Comparison of ENCODE assay signal across 9 cellular contexts in the genomic region with DNA sequence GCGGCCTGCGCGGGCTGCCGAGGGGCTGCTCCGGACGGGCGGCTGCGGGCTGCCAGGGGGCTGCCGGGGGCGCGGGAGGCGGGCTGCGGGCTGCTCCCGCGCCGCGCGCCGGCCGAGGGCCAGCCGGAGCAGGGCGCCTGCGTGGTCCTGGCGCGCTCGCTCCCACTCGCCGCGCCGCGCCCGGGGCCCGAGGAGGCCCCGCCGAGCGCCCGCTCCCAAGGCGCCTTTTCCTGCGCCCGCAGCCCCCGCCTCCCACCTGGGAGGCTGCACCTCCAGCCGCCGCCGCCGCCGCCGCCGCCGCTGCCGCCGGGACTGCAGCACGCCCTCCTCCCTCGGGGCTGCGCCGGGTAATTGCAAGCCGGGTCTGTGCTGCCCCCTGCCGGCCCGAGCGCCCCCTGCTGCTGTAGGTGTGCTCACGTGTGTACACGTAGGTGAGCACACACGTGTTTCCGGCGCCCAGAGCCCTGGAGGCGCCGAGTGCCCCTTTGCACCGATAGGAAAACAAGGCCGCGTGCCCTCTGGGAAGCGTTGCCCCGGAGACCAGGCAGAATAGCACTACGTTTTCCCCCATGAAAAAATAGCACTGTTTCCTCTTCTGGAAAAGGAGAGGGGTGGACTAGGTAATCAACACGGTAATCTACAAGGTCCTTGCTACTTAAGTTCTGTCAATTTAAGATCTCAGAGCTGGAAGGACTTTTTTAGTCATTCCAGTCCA. TPM values are rescaled to one million over a fixed set of nuclear protein-coding genes. Genes with fewer than 3 reads are reported as not detected.
A peak's percentile ranks its signal among the peaks of the same experiment; 100 is the strongest.
DNase-seq lines count a peak whose midpoint lies in the region; ATAC-seq and TF ChIP-seq lines count a peak whose summit lies in the region.
"Had no signal": no experiment of that assay in that cellular context is flagged by ENCODE, and none has a peak within 500 bp of the region (broad histone marks: within the 10 kb centered on the region; RNA-seq: fewer than 3 reads in every experiment).

Gene EPB41L4B (minus strand): TSS at position 326 of the 715 bp plus-strand sequence. CDS start 613 bp downstream, outside the sequence.

- no peaks in the 10 kb centered on the region for H3K27me3 Mint-ChIP-seq in Calu3 (ENCODE audit: unreplicated experiment)

- no TSS peak for BruUV-seq in Calu3 (replicated peaks; lab: Mats Ljungman, UMichigan)

- peaks cover 21% of the 10 kb centered on the region for H4K20me1 ChIP-seq in OCI-LY3 (ENCODE audit: insufficient read depth, low read length)

- TF ChIP-seq CTCF in Calu3 (IDR thresholded peaks at IDR 0.05; ENCODE audit: unreplicated experiment) (peak; percentile 80), OCI-LY3 (IDR thresholded peaks at IDR 0.05; ENCODE audit: low read depth, low read length) (peak; percentile 80)

- peaks cover 26% of the 10 kb centered on the region for H3K36me3 Mint-ChIP-seq in Calu3 (ENCODE audit: insufficient read depth, unreplicated experiment)

- H3K4me1 ChIP-seq in HUES6 (ENCODE audit: control insufficient read depth, insufficient read depth, low read length), result peaks cover 24% of the 10 kb centered on the region
- H3K4me1 ChIP-seq in OCI-LY3 (ENCODE audit: low read length), result peaks cover 26% of the 10 kb centered on the region
- peaks cover 0 to 14% of the 10 kb centered on the region in 2 donors for H3K4me1 ChIP-seq in muscle layer of duodenum (ENCODE audit: control insufficient read depth in 1 of 2, insufficient read depth in 2 of 2, low read length in 2 of 2)

- H3K27me3 ChIP-seq in HUES6 (ENCODE audit: control insufficient read depth, insufficient read depth, low read length), result peaks cover 30% of the 10 kb centered on the region
- H3K27me3 ChIP-seq in OCI-LY3 (ENCODE audit: low read depth, low read length), result 0 out of 2 replicates have a peak, but pooled peaks cover 3% of the 10 kb centered on the region
- H3K27me3 ChIP-seq in muscle layer of duodenum (ENCODE audit: low read depth, low read length), result peaks cover 22% of the 10 kb centered on the region

- H3K9me3 Mint-ChIP-seq in Calu3 (ENCODE audit: low read depth, unreplicated experiment), result no peaks in the 10 kb centered on the region

- H3K4me3 ChIP-seq in HUES6 (ENCODE audit: low read depth, low read length), result peak within 1 kb of the TSS; percentile 72
- peak within 1 kb of the TSS; percentile 96 for H3K4me3 ChIP-seq in OCI-LY3 (ENCODE audit: low read length)
- H3K4me3 ChIP-seq in muscle layer of duodenum (ENCODE audit: low read depth in 1 of 2, low read length in 2 of 2), result peak within 1 kb of the TSS; percentile 46 to 56

- H3K4me3 Mint-ChIP-seq in Calu3 (ENCODE audit: low read depth, unreplicated experiment), result peak within 1 kb of the TSS; percentile 80

- peak within 1 kb of the TSS; percentile 80 for H3K27ac Mint-ChIP-seq in Calu3 (ENCODE audit: unreplicated experiment)

- H3K9ac ChIP-seq in HUES6 (ENCODE audit: low read length) (peak within 1 kb of the TSS; percentile 69), OCI-LY3 (ENCODE audit: low read length) (peak within 1 kb of the TSS; percentile 65)

- peak within 1 kb of the TSS; percentile 99 for H3K4me2 ChIP-seq in OCI-LY3 (ENCODE audit: low read length)

- H3K36me3 ChIP-seq in HUES6 (ENCODE audit: control insufficient read depth, insufficient read depth, low read length), result no peaks in the 10 kb centered on the region
- no peaks in the 10 kb centered on the region for H3K36me3 ChIP-seq in OCI-LY3 (replicated peaks; ENCODE audit: low read depth, low read length)
- H3K36me3 ChIP-seq in muscle layer of duodenum (ENCODE audit: control insufficient read depth in 1 of 2, insufficient read depth in 2 of 2, low read length in 2 of 2), result no peaks in the 10 kb centered on the region

- ATAC-seq in GM21447 (IDR thresholded peaks at IDR 0.05; ENCODE audit: unreplicated experiment) (peak; percentile 95), esophagus mucosa (peak; percentile 86)

- H3K79me2 ChIP-seq in OCI-LY3 (ENCODE audit: low read length), result peaks cover 37% of the 10 kb centered on the region

- intact Hi-C loops in Calu3 (cut with micrococcal nuclease; ENCODE audit: unreplicated experiment), result loop anchor here (2.0 to 10.0 kb wide), 3 partner anchors 76 to 136 kb away; no protein-coding TSS in a partner anchor

- peak within 1 kb of the TSS; percentile 97 for H2AFZ ChIP-seq in OCI-LY3 (ENCODE audit: low read depth, low read length)

- H3K27ac ChIP-seq in HUES6 (ENCODE audit: low read depth, low read length) (no peak within 1 kb of the TSS), OCI-LY3 (ENCODE audit: low read length) (no peak within 1 kb of the TSS), muscle layer of duodenum (ENCODE audit: low read length) (no peak within 1 kb of the TSS)

- H3K9me3 ChIP-seq in HUES6 (ENCODE audit: control insufficient read depth, insufficient read depth, low read depth, low read length) (no peaks in the 10 kb centered on the region), OCI-LY3 (ENCODE audit: insufficient read depth, low read length) (no peaks in the 10 kb centered on the region), muscle layer of duodenum (ENCODE audit: control insufficient read depth in 1 of 2, low read length in 2 of 2) (no peaks in the 10 kb centered on the region)

- DNase-seq in Calu3, result peak; percentile 95
- DNase-seq in activated T-cell treated with anti-CD3 and anti-CD28 coated beads, Interleukin-2, amount 50 U/mL, for 1 hour, result peak; percentile 86
- peak; percentile 53 to 64 for DNase-seq in stimulated activated CD8-positive, alpha-beta memory T cell treated with anti-CD3 and anti-CD28 coated beads, Interleukin-7, amount 100 ng/mL, for 1 hour (ENCODE audit: low read depth in 2 of 2)

- peaks cover 27% of the 10 kb centered on the region for H3K4me1 Mint-ChIP-seq in Calu3 (ENCODE audit: low read depth, unreplicated experiment)

- CTCF ChIA-PET in Calu3 (lab: Charles Lee), result interaction anchor here (1.1 to 1.4 kb wide), 2 partner anchors 11 to 24 kb away, joined by 3 to 5 read pairs; no protein-coding TSS in a partner anchor

RNA-seq across cellular contexts. Expression of gene EPB41L4B, which starts in this region (rescaled TPM):
- total RNA-seq in Calu3 (2022) (4.6 and 5.8 TPM in 2 replicates), esophagus mucosa (1.1 TPM)
- total RNA-seq: mononuclear cell had no signal
